Comparison of ENCODE assay signal across 8 cellular contexts in genomic region chr19:54164369-54165068, GRCh38. TPM values are rescaled to one million over a fixed set of nuclear protein-coding genes. Genes with fewer than 3 reads are reported as not detected.
DNase-seq lines count a peak whose midpoint lies in the region; ATAC-seq and TF ChIP-seq lines count a peak whose summit lies in the region.

No MANE protein-coding gene starts in this region.

- no peak for ATAC-seq in left lobe of liver
- peak; percentile 7 for ATAC-seq in stimulated activated naive CD8-positive, alpha-beta T cell treated with anti-CD3 and anti-CD28 coated beads, Interleukin-15, Interleukin-2, amounts not matched to agents 100 U/mL and 50 U/mL, for 24 hours

- POLR2A ChIA-PET in Caco-2 (lab: Charles Lee): interaction anchor here (0.5 to 0.6 kb wide), 2 partner anchors 50 to 953 kb away, joined by 3 to 4 read pairs; no protein-coding TSS in a partner anchor

- H3K9me3 ChIP-seq in Caco-2: no peaks in the 10 kb centered on the region
- H3K9me3 ChIP-seq in Peyer's patch: no peaks in the 10 kb centered on the region
- 0 out of 2 replicates have a peak, but pooled peaks cover 4% of the 10 kb centered on the region for H3K9me3 ChIP-seq in SJCRH30 (replicated peaks)

- TF ChIP-seq CTCF in Caco-2 (IDR thresholded peaks at IDR 0.05; ENCODE audit: insufficient read depth in 1 of 2, low read depth in 1 of 2, low read length in 1 of 2, severe bottlenecking in 1 of 2, unreplicated experiment in 1 of 2) (no peak), Peyer's patch (IDR thresholded peaks at IDR 0.05) (peak in 2 of 6 experiments; percentile 19 to 29)

- H3K9me3 Mint-ChIP-seq in Caco-2 (ENCODE audit: unreplicated experiment): peaks cover 12% of the 10 kb centered on the region
- no peaks in the 10 kb centered on the region for H3K9me3 Mint-ChIP-seq in activated naive CD8-positive, alpha-beta T cell treated with anti-CD3 and anti-CD28 coated beads for 36 hours

- H3K27ac ChIP-seq in Peyer's patch (peak overlapping the region in 1 of 4 donors; percentile 66), SJCRH30 (no peak overlapping the region)

- H3K4me1 Mint-ChIP-seq in Caco-2 (ENCODE audit: low read depth, unreplicated experiment): peaks cover 34% of the 10 kb centered on the region
- H3K4me1 Mint-ChIP-seq in activated naive CD8-positive, alpha-beta T cell treated with anti-CD3 and anti-CD28 coated beads for 36 hours: peaks cover 28% of the 10 kb centered on the region

- H3K4me3 Mint-ChIP-seq in Caco-2 (ENCODE audit: unreplicated experiment): peak overlapping the region; percentile 54
- H3K4me3 Mint-ChIP-seq in activated naive CD8-positive, alpha-beta T cell treated with anti-CD3 and anti-CD28 coated beads for 36 hours: peak overlapping the region; percentile 18

- CTCF ChIA-PET in Caco-2 (lab: Charles Lee): interaction anchor here (0.8 to 1.3 kb wide), 2 partner anchors 9 to 67 kb away, joined by 3 to 7 read pairs; no protein-coding TSS in a partner anchor

- peak; percentile 70 to 71 for DNase-seq in Caco-2
- peak; percentile 25 to 96 (median 93) for DNase-seq in Peyer's patch
- DNase-seq in activated naive CD8-positive, alpha-beta T cell treated with anti-CD3 and anti-CD28 coated beads for 36 hours: peak; percentile 54
- DNase-seq in left lobe of liver (ENCODE audit: low spot score): peak; percentile 55
- DNase-seq in stimulated activated naive CD8-positive, alpha-beta T cell treated with anti-CD3 and anti-CD28 coated beads, Interleukin-15, Interleukin-2, amounts not matched to agents 100 U/mL and 50 U/mL, for 24 hours: peak; percentile 83
- no peak for DNase-seq in COR-L47 (lab: John Stamatoyannopoulos, UW)
- DNase-seq in SJCRH30: no peak
- DNase-seq in D341Med (ENCODE audit: low spot score): no peak

- H3K36me3 ChIP-seq in Caco-2 (ENCODE audit: control insufficient read depth, insufficient read depth, low read length) (no peaks in the 10 kb centered on the region), Peyer's patch (no peaks in the 10 kb centered on the region), SJCRH30 (no peaks in the 10 kb centered on the region)

- peak overlapping the region; percentile 29 for H3K27ac Mint-ChIP-seq in Caco-2 (ENCODE audit: unreplicated experiment)
- H3K27ac Mint-ChIP-seq in activated naive CD8-positive, alpha-beta T cell treated with anti-CD3 and anti-CD28 coated beads for 36 hours: no peak overlapping the region

- peak in 1 of 2 donors; percentile 62 for TF ChIP-seq POLR2A in Peyer's patch (IDR thresholded peaks at IDR 0.05)

- H3K27me3 Mint-ChIP-seq in Caco-2 (ENCODE audit: insufficient read depth, unreplicated experiment): no peaks in the 10 kb centered on the region
- peaks cover 38% of the 10 kb centered on the region for H3K27me3 Mint-ChIP-seq in activated naive CD8-positive, alpha-beta T cell treated with anti-CD3 and anti-CD28 coated beads for 36 hours

- H3K27me3 ChIP-seq in Caco-2 (replicated peaks; ENCODE audit: control insufficient read depth, insufficient read depth, low read length) (no peaks in the 10 kb centered on the region), Peyer's patch (no peaks in the 10 kb centered on the region), SJCRH30 (no peaks in the 10 kb centered on the region)

- H3K36me3 Mint-ChIP-seq in Caco-2 (ENCODE audit: insufficient read depth, unreplicated experiment): peaks cover 55% of the 10 kb centered on the region
- H3K36me3 Mint-ChIP-seq in activated naive CD8-positive, alpha-beta T cell treated with anti-CD3 and anti-CD28 coated beads for 36 hours: no peaks in the 10 kb centered on the region

- H3K4me1 ChIP-seq in Caco-2 (peaks cover 14% of the 10 kb centered on the region), Peyer's patch (peaks cover 5 to 56% (median 8%) of the 10 kb centered on the region in 4 donors), SJCRH30 (no peaks in the 10 kb centered on the region; the same call in 1 of the 2 replicates)

- BruUV-seq in Caco-2 (replicated peaks; lab: Mats Ljungman, UMichigan): no TSS peak

- intact Hi-C loops in Caco-2 (cut with micrococcal nuclease; ENCODE audit: unreplicated experiment): no loop called here

- H3K4me3 ChIP-seq in Caco-2 (ENCODE audit: low read depth, low read length) (no peak overlapping the region), Peyer's patch (peak overlapping the region in 2 of 4 donors; percentile 2 to 48), SJCRH30 (no peak overlapping the region)

RNA-seq across cellular contexts. Expression of gene LENG1, which starts 5.0 kb away (rescaled TPM):
- 6.6 and 6.9 TPM in 2 replicates for total RNA-seq in Caco-2 (2022)
- total RNA-seq in Peyer's patch: 10 to 100 TPM in 2 of 4 donors, 1 to 10 TPM in 2; 2.9 to 28.9 (median 6.8) TPM
- total RNA-seq in activated naive CD8-positive, alpha-beta T cell treated with anti-CD3 and anti-CD28 coated beads for 36 hours: 1 to 10 TPM; 3.2 to 4.1 TPM
- total RNA-seq in left lobe of liver: 1.3 TPM
- 5.6 and 6.8 TPM in 2 replicates for total RNA-seq in SJCRH30 (2014; rRNA removed; shearing (Covaris generic))

RNA-seq across cellular contexts. Expression of gene TMC4, which starts 8.4 kb away (rescaled TPM):
- total RNA-seq in Caco-2 (2022): 38.9 and 45.9 TPM in 2 replicates
- total RNA-seq in Peyer's patch: 100 to 1,000 TPM in 3 of 4 donors, 10 to 100 TPM in 1; 38.0 to 281 (median 232) TPM
- total RNA-seq in activated naive CD8-positive, alpha-beta T cell treated with anti-CD3 and anti-CD28 coated beads for 36 hours: not detected
- 1.9 TPM for total RNA-seq in left lobe of liver
- total RNA-seq in SJCRH30 (2014; rRNA removed; shearing (Covaris generic)): not detected in 2 replicates

RNA-seq across cellular contexts. Expression of gene MBOAT7, which starts 24.9 kb away (rescaled TPM):
- total RNA-seq in Caco-2 (2022): 137 and 149 TPM in 2 replicates
- 100 to 1,000 TPM in 3 of 4 donors, 10 to 100 TPM in 1; 85.8 to 370 (median 245) TPM for total RNA-seq in Peyer's patch
- 10 to 100 TPM; 57.0 to 57.1 TPM for total RNA-seq in activated naive CD8-positive, alpha-beta T cell treated with anti-CD3 and anti-CD28 coated beads for 36 hours
- 34.3 TPM for total RNA-seq in left lobe of liver
- 32.1 and 34.6 TPM in 2 replicates for total RNA-seq in SJCRH30 (2014; rRNA removed; shearing (Covaris generic))

RNA-seq across cellular contexts. Expression of gene TSEN34, which starts 26.6 kb away (rescaled TPM):
- total RNA-seq in Caco-2 (2022) (42.6 TPM in 2 replicates), Peyer's patch (10 to 100 TPM; 29.7 to 50.4 (median 42.2) TPM), left lobe of liver (17.4 TPM)
- 10 to 100 TPM; 15.5 to 16.4 TPM for total RNA-seq in activated naive CD8-positive, alpha-beta T cell treated with anti-CD3 and anti-CD28 coated beads for 36 hours
- 70.7 and 81.6 TPM in 2 replicates for total RNA-seq in SJCRH30 (2014; rRNA removed; shearing (Covaris generic))

RNA-seq across cellular contexts. Expression of gene CNOT3, which starts 27.0 kb away (rescaled TPM):
- total RNA-seq in Caco-2 (2022) (77.7 and 82.1 TPM in 2 replicates), Peyer's patch (10 to 100 TPM; 26.1 to 99.9 (median 38.9) TPM), left lobe of liver (19.0 TPM)
- total RNA-seq in activated naive CD8-positive, alpha-beta T cell treated with anti-CD3 and anti-CD28 coated beads for 36 hours: 10 to 100 TPM; 59.0 to 62.1 TPM
- 27.5 and 27.6 TPM in 2 replicates for total RNA-seq in SJCRH30 (2014; rRNA removed; shearing (Covaris generic))

Comparison
In these comparisons a context has a peak if more than half of its experiments do, and no peak if none do; other contexts are left out.
1. DNase-seq: peak in Caco-2 (2 of 2), Peyer's patch (3 of 3), activated naive CD8-positive, alpha-beta T cell treated with anti-CD3 and anti-CD28 coated beads for 36 hours (single experiment), left lobe of liver (single experiment) and stimulated activated naive CD8-positive, alpha-beta T cell treated with anti-CD3 and anti-CD28 coated beads, Interleukin-15, Interleukin-2, amounts not matched to agents 100 U/mL and 50 U/mL, for 24 hours (single experiment); none in COR-L47 (single experiment), SJCRH30 (0 of 2) and D341Med (single experiment).
2. RNA of gene TMC4, which starts 8.4 kb away (total RNA-seq): 38.0 to 281 TPM in Peyer's patch and 38.9 to 45.9 TPM in Caco-2; 1.9 TPM in left lobe of liver (single experiment), not detected in activated naive CD8-positive, alpha-beta T cell treated with anti-CD3 and anti-CD28 coated beads for 36 hours and not detected in SJCRH30; every median in the first group is over 10 times any median in the second.